ENCODE assay signal across 17 cellular contexts in genomic region chr3:48548165-48548564, GRCh38. TPM values are rescaled to one million over a fixed set of nuclear protein-coding genes. Genes with fewer than 3 reads are reported as not detected.
DNase-seq lines count a peak whose midpoint lies in the region; ATAC-seq, FAIRE-seq and TF ChIP-seq lines count a peak whose summit lies in the region.
"Had no signal": no experiment of that assay in that cellular context is flagged by ENCODE, and none has a peak within 500 bp of the region (broad histone marks: within the 10 kb centered on the region; RNA-seq: fewer than 3 reads in every experiment).

No MANE protein-coding gene starts in this region.

- peaks cover 0 to 3% (median 0%) of the 10 kb centered on the region in 5 experiments for H3K9me3 Mint-ChIP-seq in brain
- H3K9me3 Mint-ChIP-seq: IgD-negative memory B cell had no signal

- TF ChIP-seq CTCF in brain (conservative IDR thresholded peaks at IDR 0.05) (no peak), kidney (IDR thresholded peaks at IDR 0.05; ENCODE audit: borderline replicate concordance, extremely low read depth, insufficient read depth) (no peak), hepatocyte (IDR thresholded peaks at IDR 0.05; ENCODE audit: poor library complexity) (no peak)

- no peaks in the 10 kb centered on the region for H3K27me3 ChIP-seq in right cardiac atrium (ENCODE audit: control insufficient read depth, insufficient read depth)
- H3K27me3 ChIP-seq in hepatocyte, result no peaks in the 10 kb centered on the region
- H3K27me3 ChIP-seq: BE2C, MG63 had no signal

- H3K4me3 Mint-ChIP-seq in brain, result no peak overlapping the region
- H3K4me3 Mint-ChIP-seq: CD4-positive, alpha-beta memory T cell had no signal

- H3K4me1 Mint-ChIP-seq in brain, result peaks cover 18% of the 10 kb centered on the region

- H3K9ac ChIP-seq in kidney (ENCODE audit: low read length in 2 of 2), result no peak overlapping the region

- H4K20me1 ChIP-seq in hepatocyte (ENCODE audit: insufficient read depth, poor library complexity, severe bottlenecking), result no peaks in the 10 kb centered on the region

- no peak for FAIRE-seq in kidney (lab: Jason Lieb, UNC)
- FAIRE-seq: A204.1, H54 had no signal

- H3K4me3 ChIP-seq in right cardiac atrium (ENCODE audit: low read length) (no peak overlapping the region), kidney (ENCODE audit: low read length in 2 of 2) (no peak overlapping the region), hepatocyte (no peak overlapping the region)
- H3K4me3 ChIP-seq: MG63 had no signal

- H3K9me3 ChIP-seq in right cardiac atrium (ENCODE audit: control insufficient read depth, low read length), result no peaks in the 10 kb centered on the region
- no peaks in the 10 kb centered on the region for H3K9me3 ChIP-seq in kidney (ENCODE audit: control insufficient read depth in 1 of 2, low read length in 2 of 2)
- no peaks in the 10 kb centered on the region for H3K9me3 ChIP-seq in hepatocyte (ENCODE audit: low read depth)
- H3K9me3 ChIP-seq: BE2C, MG63 had no signal

- H3K36me3 Mint-ChIP-seq in brain, result peaks cover 66% of the 10 kb centered on the region
- H3K36me3 Mint-ChIP-seq: CD4-positive, alpha-beta memory T cell had no signal

- H3K27me3 Mint-ChIP-seq in brain, result no peaks in the 10 kb centered on the region
- H3K27me3 Mint-ChIP-seq: CD4-positive, alpha-beta memory T cell had no signal

- DNase-seq in right cardiac atrium, result peak in 2 of 3 donors; percentile 36 to 40
- DNase-seq in left ventricle myocardium superior, result no peak
- DNase-seq in kidney, result peak; percentile 24
- no peak for DNase-seq in NCI-H2029 treated with DMSO at 0.1 percent for 48 hours (lab: John Stamatoyannopoulos, UW)
- DNase-seq in NOMO-1 (lab: John Stamatoyannopoulos, UW; ENCODE audit: unreplicated experiment in 2 of 2), result no peak
- no peak for DNase-seq in hepatocyte (ENCODE audit: low spot score)
- DNase-seq: NCI-H1436, NCI-H2171 had no signal

- no peaks in the 10 kb centered on the region for H3K79me2 ChIP-seq in hepatocyte

- H3K27ac ChIP-seq in right cardiac atrium (ENCODE audit: low read length), result no peak overlapping the region
- no peak overlapping the region for H3K27ac ChIP-seq in kidney (ENCODE audit: low read depth in 2 of 2, low read length in 2 of 2)
- no peak overlapping the region for H3K27ac ChIP-seq in hepatocyte
- H3K27ac ChIP-seq: HL-60 had no signal

- H3K4me1 ChIP-seq in right cardiac atrium (ENCODE audit: control insufficient read depth, insufficient read depth, low read length), result peaks cover under 1% of the 10 kb centered on the region
- peaks cover 3% of the 10 kb centered on the region in 2 donors for H3K4me1 ChIP-seq in kidney (ENCODE audit: control insufficient read depth in 1 of 2, insufficient read depth in 1 of 2, low read depth in 1 of 2, low read length in 2 of 2)
- peaks cover 6% of the 10 kb centered on the region for H3K4me1 ChIP-seq in hepatocyte (ENCODE audit: insufficient read depth)
- H3K4me1 ChIP-seq: BE2C had no signal

- peak overlapping the region in 3 of 5 experiments; percentile 55 to 90 (median 79) for H3K27ac Mint-ChIP-seq in brain
- H3K27ac Mint-ChIP-seq: IgD-negative memory B cell had no signal

- WGBS in right cardiac atrium, result 66% methylated on average over 5 of the region's 5 CpGs
- WGBS in hepatocyte (ENCODE audit: low lambda C conversion rate, missing lambda C conversion rate), result 87% methylated on average over 5 of the region's 5 CpGs

- no peak for ATAC-seq in right cardiac atrium
- no peak for ATAC-seq in left ventricle myocardium superior
- no peak for ATAC-seq in GM19467 (IDR thresholded peaks at IDR 0.05; ENCODE audit: unreplicated experiment)

- intact Hi-C loops in right cardiac atrium (cut with DNase I), result loop anchor here (2.0 to 10.0 kb wide), 3 partner anchors 81 to 273 kb away; a partner anchor contains a TSS
- intact Hi-C loops in left ventricle myocardium superior (cut with micrococcal nuclease), result loop anchor here (5.0 kb wide), 1 partner anchor 86 kb away; no protein-coding TSS in a partner anchor
- intact Hi-C loops in kidney (cut with DNase I), result loop anchor here (5.0 kb wide), 1 partner anchor 86 kb away; no protein-coding TSS in a partner anchor

- H3K9me2 ChIP-seq in hepatocyte (replicated peaks; ENCODE audit: insufficient read depth), result no peaks in the 10 kb centered on the region

- no peak overlapping the region for H2AFZ ChIP-seq in hepatocyte

- H3K4me2 ChIP-seq in hepatocyte, result no peak overlapping the region

- H3K36me3 ChIP-seq in kidney (ENCODE audit: control insufficient read depth in 1 of 2, insufficient read depth in 2 of 2, low read length in 2 of 2) (no peaks in the 10 kb centered on the region), hepatocyte (replicated peaks; ENCODE audit: insufficient read depth, low read depth) (no peaks in the 10 kb centered on the region)
- H3K36me3 ChIP-seq: BE2C, MG63 had no signal

RNA-seq across cellular contexts. Expression of gene PFKFB4, which starts 8.4 kb away (rescaled TPM):
- total RNA-seq in right cardiac atrium (1 to 10 TPM; 1.9 to 2.7 (median 2.1) TPM), left ventricle myocardium superior (2.2 TPM), kidney (4.6 TPM), hepatocyte (12.0 and 14.1 TPM in 2 replicates)
- polyA plus RNA-seq in right cardiac atrium (0.75 TPM), brain (ENCODE audit: insufficient read depth, low read depth, low replicate concordance) (5.6 TPM), kidney (ENCODE audit: insufficient read depth, low read depth, low replicate concordance) (2.1 TPM), hepatocyte (8.2 and 9.5 TPM in 2 replicates)

RNA-seq across cellular contexts. Expression of gene UCN2, which starts 15.4 kb away (rescaled TPM):
- total RNA-seq in right cardiac atrium, result not detected
- 0.16 TPM for polyA plus RNA-seq in right cardiac atrium
- total RNA-seq in left ventricle myocardium superior, result 0.17 TPM
- not detected for polyA plus RNA-seq in brain (ENCODE audit: insufficient read depth, low read depth, low replicate concordance)
- not detected for total RNA-seq in kidney
- not detected for polyA plus RNA-seq in kidney (ENCODE audit: insufficient read depth, low read depth, low replicate concordance)
- 0.08 and 0.30 TPM in 2 replicates for total RNA-seq in hepatocyte
- polyA plus RNA-seq in hepatocyte, result 1.1 and 1.5 TPM in 2 replicates
- total RNA-seq: CD4-positive, alpha-beta memory T cell had no signal
- polyA plus RNA-seq: CD4-positive, alpha-beta memory T cell; IgD-negative memory B cell had no signal

RNA-seq across cellular contexts. Expression of gene SHISA5, which starts 44.2 kb away (rescaled TPM):
- total RNA-seq in right cardiac atrium, result 10 to 100 TPM; 72.9 to 93.1 (median 76.2) TPM
- polyA plus RNA-seq in right cardiac atrium, result 57.0 TPM
- 39.1 TPM for total RNA-seq in left ventricle myocardium superior
- 109 TPM for polyA plus RNA-seq in brain (ENCODE audit: insufficient read depth, low read depth, low replicate concordance)
- 214 TPM for total RNA-seq in kidney
- polyA plus RNA-seq in kidney (ENCODE audit: insufficient read depth, low read depth, low replicate concordance), result 157 TPM
- total RNA-seq in hepatocyte, result 172 and 192 TPM in 2 replicates
- polyA plus RNA-seq in hepatocyte, result 369 TPM in 2 replicates

RNA-seq across cellular contexts. Expression of gene COL7A1, which starts 47.0 kb away (rescaled TPM):
- total RNA-seq in right cardiac atrium, result 10 to 100 TPM in 2 of 4 donors, 1 to 10 TPM in 2; 4.8 to 20.4 (median 10.6) TPM
- polyA plus RNA-seq in right cardiac atrium, result 8.7 TPM
- total RNA-seq in left ventricle myocardium superior, result 24.5 TPM
- polyA plus RNA-seq in brain (ENCODE audit: insufficient read depth, low read depth, low replicate concordance), result 1.5 TPM
- total RNA-seq in kidney, result 13.1 TPM
- polyA plus RNA-seq in kidney (ENCODE audit: insufficient read depth, low read depth, low replicate concordance), result 14.4 TPM
- 5.7 and 17.4 TPM in 2 replicates for total RNA-seq in hepatocyte
- 19.6 and 24.7 TPM in 2 replicates for polyA plus RNA-seq in hepatocyte
- polyA plus RNA-seq: CD4-positive, alpha-beta memory T cell; IgD-negative memory B cell had no signal

Comparison
In these comparisons a context has a peak if more than half of its experiments do, and no peak if none do; other contexts are left out.
1. DNase-seq: peak in right cardiac atrium (2 of 3) and kidney (single experiment); none in left ventricle myocardium superior (single experiment), NCI-H2029 treated with DMSO at 0.1 percent for 48 hours (single experiment), NOMO-1 (0 of 2) and hepatocyte (single experiment).